15 cellular contexts compared by ENCODE assay signal in genomic region chr2:10266133-10266620, GRCh38. TPM values are rescaled to one million over a fixed set of nuclear protein-coding genes. Genes with fewer than 3 reads are reported as not detected.
DNase-seq lines count a peak whose midpoint lies in the region; ATAC-seq and TF ChIP-seq lines count a peak whose summit lies in the region.
"Had no signal": no experiment of that assay in that cellular context is flagged by ENCODE, and none has a peak within 500 bp of the region (broad histone marks: within the 10 kb centered on the region; RNA-seq: fewer than 3 reads in every experiment).

No MANE protein-coding gene starts in this region.

- CTCF ChIA-PET in activated CD8-positive, alpha-beta memory T cell treated with anti-CD3 and anti-CD28 coated beads, Interleukin-2, amount 10 ng/mL, durations not matched to agents 7 days and 5 days (lab: Charles Lee): interaction anchor here (1.7 kb wide), 1 partner anchor 142 kb away, joined by 5 read pairs; no protein-coding TSS in a partner anchor

- H3K27ac Mint-ChIP-seq in activated CD8-positive, alpha-beta memory T cell treated with anti-CD3 and anti-CD28 coated beads, Interleukin-2, amount 10 ng/mL, durations not matched to agents 7 days and 5 days: no peak overlapping the region
- peak overlapping the region; percentile 47 for H3K27ac Mint-ChIP-seq in stimulated activated naive B cell treated with anti-CD40 and anti-IgM and Interleukin-4, amounts not matched to agents 10 μg/mL and 1 μg/mL and 100 μg/mL, for 72 hours
- H3K27ac Mint-ChIP-seq: dendritic cell treated with granulocyte-macrophage colony-stimulating factor and Interleukin-4, amounts not matched to agents 40 ng/mL and 50 ng/mL, for 4 days had no signal

- no peak overlapping the region for H3K4me3 Mint-ChIP-seq in activated CD8-positive, alpha-beta memory T cell treated with anti-CD3 and anti-CD28 coated beads, Interleukin-2, amount 10 ng/mL, durations not matched to agents 7 days and 5 days
- no peak overlapping the region for H3K4me3 Mint-ChIP-seq in stimulated activated naive B cell treated with anti-CD40 and anti-IgM and Interleukin-4, amounts not matched to agents 10 μg/mL and 1 μg/mL and 100 μg/mL, for 72 hours
- H3K4me3 Mint-ChIP-seq: dendritic cell treated with granulocyte-macrophage colony-stimulating factor and Interleukin-4, amounts not matched to agents 40 ng/mL and 50 ng/mL, for 4 days had no signal

- H3K4me3 ChIP-seq in fibroblast of pulmonary artery (replicated peaks; ENCODE audit: low read depth, low read length): no peak overlapping the region
- H3K4me3 ChIP-seq: esophagus squamous epithelium, smooth muscle cell had no signal

- H3K4me1 Mint-ChIP-seq in activated CD8-positive, alpha-beta memory T cell treated with anti-CD3 and anti-CD28 coated beads, Interleukin-2, amount 10 ng/mL, durations not matched to agents 7 days and 5 days: peaks cover 3% of the 10 kb centered on the region
- H3K4me1 Mint-ChIP-seq in stimulated activated naive B cell treated with anti-CD40 and anti-IgM and Interleukin-4, amounts not matched to agents 10 μg/mL and 1 μg/mL and 100 μg/mL, for 72 hours: peaks cover 6 to 8% of the 10 kb centered on the region in 2 donors

- H3K36me3 Mint-ChIP-seq in activated CD8-positive, alpha-beta memory T cell treated with anti-CD3 and anti-CD28 coated beads, Interleukin-2, amount 10 ng/mL, durations not matched to agents 7 days and 5 days: no peaks in the 10 kb centered on the region
- no peaks in the 10 kb centered on the region for H3K36me3 Mint-ChIP-seq in stimulated activated naive B cell treated with anti-CD40 and anti-IgM and Interleukin-4, amounts not matched to agents 10 μg/mL and 1 μg/mL and 100 μg/mL, for 72 hours

- H3K9me3 Mint-ChIP-seq in activated CD8-positive, alpha-beta memory T cell treated with anti-CD3 and anti-CD28 coated beads, Interleukin-2, amount 10 ng/mL, durations not matched to agents 7 days and 5 days (ENCODE audit: low read depth): no peaks in the 10 kb centered on the region
- H3K9me3 Mint-ChIP-seq in stimulated activated naive B cell treated with anti-CD40 and anti-IgM and Interleukin-4, amounts not matched to agents 10 μg/mL and 1 μg/mL and 100 μg/mL, for 72 hours: no peaks in the 10 kb centered on the region
- H3K9me3 Mint-ChIP-seq: dendritic cell treated with granulocyte-macrophage colony-stimulating factor and Interleukin-4, amounts not matched to agents 40 ng/mL and 50 ng/mL, for 4 days had no signal

- no peak for ATAC-seq in activated CD8-positive, alpha-beta memory T cell treated with anti-CD3 and anti-CD28 coated beads, Interleukin-2, amount 10 ng/mL, durations not matched to agents 7 days and 5 days
- no peak for ATAC-seq in stimulated activated naive B cell treated with anti-CD40 and anti-IgM and Interleukin-4, amounts not matched to agents 10 μg/mL and 1 μg/mL and 100 μg/mL, for 72 hours (replicated peaks)

- TF ChIP-seq CTCF in fibroblast of pulmonary artery (IDR thresholded peaks at IDR 0.05; ENCODE audit: low read length, missing control alignments): no peak

- peaks cover 9% of the 10 kb centered on the region for H3K27me3 Mint-ChIP-seq in activated CD8-positive, alpha-beta memory T cell treated with anti-CD3 and anti-CD28 coated beads, Interleukin-2, amount 10 ng/mL, durations not matched to agents 7 days and 5 days
- H3K27me3 Mint-ChIP-seq in stimulated activated naive B cell treated with anti-CD40 and anti-IgM and Interleukin-4, amounts not matched to agents 10 μg/mL and 1 μg/mL and 100 μg/mL, for 72 hours: no peaks in the 10 kb centered on the region

- peak; percentile 3 for DNase-seq in activated CD8-positive, alpha-beta memory T cell treated with anti-CD3 and anti-CD28 coated beads, Interleukin-2, amount 50 U/mL, for 4 hours
- no peak for DNase-seq in activated CD8-positive, alpha-beta memory T cell treated with anti-CD3 and anti-CD28 coated beads, Interleukin-2, amount 10 ng/mL, durations not matched to agents 7 days and 5 days
- peak; percentile 81 for DNase-seq in RPMI7951 (ENCODE audit: low read depth)
- DNase-seq in fibroblast of pulmonary artery (ENCODE audit: low read depth): peak; percentile 13
- no peak for DNase-seq in stimulated activated naive B cell treated with anti-CD40 and anti-IgM and Interleukin-4, amounts not matched to agents 10 μg/mL and 1 μg/mL and 100 μg/mL, for 72 hours
- DNase-seq in ecto neural progenitor cell (ENCODE audit: low spot score): no peak
- DNase-seq in activated CD4-positive, alpha-beta T cell treated with anti-CD3 and anti-CD28 coated beads, Interleukin-2, amount 50 U/mL, for 48 hours: no peak
- no peak for DNase-seq in OCI-M2 (lab: John Stamatoyannopoulos, UW; ENCODE audit: unreplicated experiment)
- DNase-seq: ACHN; activated T-cell treated with anti-CD3 and anti-CD28 coated beads, Interleukin-2, amount 50 U/mL, for 1 hour; esophagus squamous epithelium; mesenchymal stem cell; SW 1271 had no signal

RNA-seq across cellular contexts. Expression of gene HPCAL1, which starts 36.5 kb away (rescaled TPM):
- total RNA-seq in activated CD8-positive, alpha-beta memory T cell treated with anti-CD3 and anti-CD28 coated beads, Interleukin-2, amount 10 ng/mL, durations not matched to agents 7 days and 5 days: 10 to 100 TPM; 29.0 to 47.0 TPM
- total RNA-seq in RPMI7951 (2014; rRNA removed; shearing (Covaris generic)): 273 and 343 TPM in 2 replicates

Comparison
In these comparisons a context has a peak if more than half of its experiments do, and no peak if none do; other contexts are left out.
1. DNase-seq: peak in activated CD8-positive, alpha-beta memory T cell treated with anti-CD3 and anti-CD28 coated beads, Interleukin-2, amount 50 U/mL, for 4 hours (single experiment), RPMI7951 (single experiment) and fibroblast of pulmonary artery (single experiment); none in activated CD8-positive, alpha-beta memory T cell treated with anti-CD3 and anti-CD28 coated beads, Interleukin-2, amount 10 ng/mL, durations not matched to agents 7 days and 5 days (single experiment), stimulated activated naive B cell treated with anti-CD40 and anti-IgM and Interleukin-4, amounts not matched to agents 10 μg/mL and 1 μg/mL and 100 μg/mL, for 72 hours (single experiment), ecto neural progenitor cell (single experiment), activated CD4-positive, alpha-beta T cell treated with anti-CD3 and anti-CD28 coated beads, Interleukin-2, amount 50 U/mL, for 48 hours (0 of 2) and OCI-M2 (single experiment).